Comparison of ENCODE assay signal across 9 cellular contexts in the genomic region with DNA sequence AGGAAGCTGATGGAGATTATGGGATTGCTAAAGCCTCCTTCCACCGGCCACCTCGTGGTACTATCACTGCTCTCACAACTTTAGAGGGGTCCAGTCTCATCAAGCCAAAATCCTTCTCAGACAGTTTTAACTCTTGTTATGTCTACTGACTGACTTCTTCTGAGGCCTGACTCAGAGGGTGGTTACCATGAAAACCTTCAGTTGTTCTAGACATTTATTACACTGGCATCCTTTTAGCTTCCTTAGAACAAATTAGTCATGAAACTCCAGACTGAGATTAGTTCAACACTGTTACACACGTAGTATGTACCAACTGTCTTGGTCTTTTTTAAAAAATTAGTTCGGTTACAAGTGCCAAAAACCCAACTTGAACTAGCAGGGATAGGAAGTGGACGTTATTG. TPM values are rescaled to one million over a fixed set of nuclear protein-coding genes. Genes with fewer than 3 reads are reported as not detected.
DNase-seq lines count a peak whose midpoint lies in the region; ATAC-seq lines count a peak whose summit lies in the region.
"Had no signal": no experiment of that assay in that cellular context is flagged by ENCODE, and none has a peak within 500 bp of the region (broad histone marks: within the 10 kb centered on the region; RNA-seq: fewer than 3 reads in every experiment).

No MANE protein-coding gene starts in this region.

- no peak overlapping the region for H3K14ac ChIP-seq in trophoblast cell (ENCODE audit: low read length)

- no peak overlapping the region for H3K4me3 ChIP-seq in skin epidermis
- no peak overlapping the region for H3K4me3 ChIP-seq in trophoblast cell (ENCODE audit: low read depth, low read length)

- intact Hi-C loops in left colon (cut with DNase I, micrococcal nuclease), result no loop called here

- H2AK5ac ChIP-seq in trophoblast cell (ENCODE audit: low read length), result no peak overlapping the region

- DNase-seq in HCEC 1CT, result peak; percentile 92
- no peak for DNase-seq in T-helper 17 cell
- peak; percentile 76 for DNase-seq in fibroblast of gingiva (ENCODE audit: low read depth)
- DNase-seq in trophoblast cell, result no peak
- DNase-seq in SW480 (ENCODE audit: low spot score), result no peak
- DNase-seq in left colon, result no peak
- DNase-seq: substantia nigra had no signal

- H2BK5ac ChIP-seq in trophoblast cell (ENCODE audit: low read depth, low read length, poor library complexity), result no peak overlapping the region

- H3K79me2 ChIP-seq in trophoblast cell (ENCODE audit: control insufficient read depth, insufficient read depth, low read length, poor library complexity), result no peaks in the 10 kb centered on the region

- H3K9me3 ChIP-seq in T-helper 17 cell (ENCODE audit: control insufficient read depth, low read length, poor library complexity, severe bottlenecking), result no peaks in the 10 kb centered on the region
- no peaks in the 10 kb centered on the region for H3K9me3 ChIP-seq in trophoblast cell (ENCODE audit: insufficient read depth, low read depth, low read length)
- H3K9me3 ChIP-seq: neutrophil had no signal

- no CpG with 5 or more reads among the region's 5 CpGs for WGBS in trophoblast cell (ENCODE audit: extremely low coverage, insufficient coverage, insufficient read length)

- H3K27me3 ChIP-seq in trophoblast cell (ENCODE audit: insufficient read depth, low read length), result no peaks in the 10 kb centered on the region
- H3K27me3 ChIP-seq: neutrophil had no signal

- no peak overlapping the region for H2BK120ac ChIP-seq in trophoblast cell (ENCODE audit: insufficient read depth, low read length, poor library complexity)

- H3K4ac ChIP-seq in trophoblast cell (ENCODE audit: low read depth, low read length), result no peak overlapping the region

- H3K27me3 Mint-ChIP-seq in T-helper 17 cell, result peaks cover 5% of the 10 kb centered on the region

- no peak overlapping the region for H4K12ac ChIP-seq in trophoblast cell (ENCODE audit: low read depth, low read length)

- no peak overlapping the region for H2BK12ac ChIP-seq in trophoblast cell (ENCODE audit: low read length)

- H3K4me1 ChIP-seq in trophoblast cell (ENCODE audit: control insufficient read depth in 1 of 2, insufficient read depth in 2 of 2, low read length in 2 of 2), result peaks cover 0 to 2% of the 10 kb centered on the region in 2 experiments

- H3K4me3 Mint-ChIP-seq in T-helper 17 cell, result no peak overlapping the region

- no peaks in the 10 kb centered on the region for H3K79me1 ChIP-seq in trophoblast cell (ENCODE audit: low read length)

- no peak overlapping the region for H3K18ac ChIP-seq in trophoblast cell (ENCODE audit: low read length)

- H3K36me3 Mint-ChIP-seq in T-helper 17 cell (ENCODE audit: low read depth), result peaks cover 6% of the 10 kb centered on the region

- no peak overlapping the region for H2AFZ ChIP-seq in trophoblast cell (ENCODE audit: insufficient read depth, low read length, poor library complexity)

- H4K8ac ChIP-seq in trophoblast cell (ENCODE audit: low read depth, low read length), result no peak overlapping the region

- no peak overlapping the region for H3K9ac ChIP-seq in trophoblast cell (ENCODE audit: low read length)

- no peak overlapping the region for H4K91ac ChIP-seq in trophoblast cell (ENCODE audit: low read depth, low read length)

- ATAC-seq in T-helper 17 cell, result no peak
- no peak for ATAC-seq in left colon

- H3K23ac ChIP-seq in trophoblast cell (ENCODE audit: low read length), result no peak overlapping the region

- H3K36me3 ChIP-seq in trophoblast cell (ENCODE audit: control insufficient read depth in 1 of 2, insufficient read depth in 2 of 2, low read length in 2 of 2), result no peaks in the 10 kb centered on the region
- H3K36me3 ChIP-seq: neutrophil had no signal

- peak overlapping the region; percentile 41 for H3K27ac Mint-ChIP-seq in T-helper 17 cell

- H3K27ac ChIP-seq in skin epidermis (peak overlapping the region in 16 of 21 experiments; percentile 15 to 84 (median 66)), trophoblast cell (ENCODE audit: low read depth, low read length) (no peak overlapping the region)
- H3K27ac ChIP-seq: neutrophil had no signal

- peaks cover 10% of the 10 kb centered on the region for H3K4me1 Mint-ChIP-seq in T-helper 17 cell

- H3K4me2 ChIP-seq in trophoblast cell (ENCODE audit: low read length), result no peak overlapping the region

RNA-seq across cellular contexts. Expression of a gene that starts 7.5 kb away (rescaled TPM):
- total RNA-seq in T-helper 17 cell (under 1 TPM; 0.42 to 0.96 TPM), left colon (10 to 100 TPM in 1 of 2 donors, 1 to 10 TPM in 1; 7.7 to 14.2 TPM)
- 3.0 and 3.1 TPM in 2 replicates for polyA plus RNA-seq in trophoblast cell (2013)

RNA-seq across cellular contexts. Expression of a gene that starts 25.9 kb away (rescaled TPM):
- total RNA-seq in T-helper 17 cell, result not detected
- 7.1 and 7.4 TPM in 2 replicates for polyA plus RNA-seq in trophoblast cell (2013)
- total RNA-seq in left colon, result 10 to 100 TPM in 1 of 2 donors, 1 to 10 TPM in 1; 8.5 to 10.1 TPM

RNA-seq across cellular contexts. Expression of a gene that starts 32.1 kb away (rescaled TPM):
- total RNA-seq in T-helper 17 cell, result not detected
- polyA plus RNA-seq in trophoblast cell (2013), result 0.05 TPM in 1 of 2 replicates, not detected in the other
- 1 to 10 TPM in 1 of 2 donors, under 1 TPM in 1; 0.73 to 3.1 TPM for total RNA-seq in left colon

RNA-seq across cellular contexts. Expression of a gene that starts 33.1 kb away (rescaled TPM):
- total RNA-seq in T-helper 17 cell (not detected), left colon (100 to 1,000 TPM in 1 of 2 donors, 10 to 100 TPM in 1; 11.5 to 100 TPM)
- polyA plus RNA-seq in trophoblast cell (2013), result 13.0 and 16.7 TPM in 2 replicates

Comparison
In these comparisons a context has a peak if more than half of its experiments do, and no peak if none do; other contexts are left out.
1. DNase-seq: peak in HCEC 1CT (single experiment) and fibroblast of gingiva (single experiment); none in T-helper 17 cell (0 of 3), trophoblast cell (0 of 2), SW480 (single experiment) and left colon (0 of 2).
2. RNA of a gene that starts 7.5 kb away (total RNA-seq): 7.7 to 14.2 TPM in left colon; 0.42 to 0.96 TPM in T-helper 17 cell; every median in the first group is over 4 times any median in the second.
3. RNA of a gene that starts 25.9 kb away (total RNA-seq): 8.5 to 10.1 TPM in left colon; not detected in T-helper 17 cell; every median in the first group is over 4 times any median in the second.